In the genomic region with DNA sequence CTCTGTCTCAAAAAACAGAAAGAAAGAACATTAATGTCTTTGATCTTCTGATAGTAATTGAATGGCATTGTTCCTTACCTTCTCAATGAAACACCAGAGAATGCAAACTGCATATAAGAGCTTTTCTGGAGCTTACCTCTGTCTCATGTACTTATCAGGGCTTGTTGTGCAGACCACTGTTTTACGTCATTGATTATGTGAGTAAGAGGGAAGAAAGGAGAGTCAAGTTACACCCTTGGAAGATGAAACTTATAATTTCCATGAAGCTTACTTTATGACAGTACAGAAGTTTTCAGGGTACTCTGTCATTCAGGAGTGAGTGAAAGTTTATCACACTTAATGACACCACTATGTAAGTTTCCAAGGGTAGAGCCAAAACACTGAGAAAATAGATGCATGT, we compare ENCODE assay signal across 33 cellular contexts. TPM values are rescaled to one million over a fixed set of nuclear protein-coding genes. Genes with fewer than 3 reads are reported as not detected.
"Had no signal": no experiment of that assay in that cellular context is flagged by ENCODE, and none has a peak within 500 bp of the region (broad histone marks: within the 10 kb centered on the region; RNA-seq: fewer than 3 reads in every experiment).

No MANE protein-coding gene starts in this region.

- H3K4me1 Mint-ChIP-seq: activated B cell treated with CpG ODN at 0.5 μM for 24 hours; activated T-helper 17 cell treated with anti-CD3 and anti-CD28 coated beads, Interleukin-2, amount 50 U/mL, for 72 hours; T-helper 17 cell had no signal

- H3K27me3 ChIP-seq: body of pancreas, cardiac muscle cell, colonic mucosa, gastroesophageal sphincter had no signal

- H3K9me3 ChIP-seq: body of pancreas, colonic mucosa had no signal

- H3K36me3 Mint-ChIP-seq: activated naive CD8-positive, alpha-beta T cell had no signal

- H3K27ac ChIP-seq: body of pancreas, cardiac muscle cell, colonic mucosa, gastroesophageal sphincter, WERI-Rb-1 had no signal

- H3K27ac Mint-ChIP-seq: activated B cell treated with CpG ODN at 0.5 μM for 24 hours; activated CD8-positive, alpha-beta T cell treated with anti-CD3 and anti-CD28 coated beads for 36 hours; activated naive CD8-positive, alpha-beta T cell; activated T-helper 17 cell treated with anti-CD3 and anti-CD28 coated beads, Interleukin-2, amount 50 U/mL, for 72 hours; T-helper 17 cell; T-helper 2 cell treated with Interferon-gamma antibody and Interleukin-4, amounts not matched to agents 5 μg/mL and 100 μg/mL, for 36 hours had no signal

- H3K4me1 ChIP-seq: body of pancreas, colonic mucosa, gastroesophageal sphincter had no signal

- DNase-seq: activated B cell treated with CpG ODN at 0.5 μM for 24 hours; activated CD4-positive, alpha-beta T cell treated with anti-CD3 and anti-CD28 coated beads for 48 hours; activated CD4-positive, alpha-beta T cell treated with anti-CD3 and anti-CD28 coated beads, Interleukin-2, amount 50 U/mL, for 1 hour; activated CD4-positive, alpha-beta T cell treated with anti-CD3 and anti-CD28 coated beads, Interleukin-2, amount 50 U/mL, for 48 hours; activated CD8-positive, alpha-beta memory T cell treated with anti-CD3 and anti-CD28 coated beads for 24 hours; activated CD8-positive, alpha-beta T cell treated with anti-CD3 and anti-CD28 coated beads for 36 hours; activated effector memory CD4-positive, alpha-beta T cell treated with Interleukin-2 at 50 U/mL for 16 hours; activated gamma-delta T cell treated with Interleukin-2 at 50 U/mL for 16 hours; activated naive CD4-positive, alpha-beta T cell treated with anti-CD3 and anti-CD28 coated beads, Interleukin-2, amount 50 U/mL, for 16 hours; activated naive CD4-positive, alpha-beta T cell treated with Interleukin-2 at 50 U/mL for 16 hours; activated T-cell treated with anti-CD3 and anti-CD28 coated beads, Interleukin-2, amount 50 U/mL, for 4 hours; amygdala; aorta; body of pancreas; central memory CD4-positive, alpha-beta T cell; cerebellar nuclear complex; colonic mucosa; effector CD8-positive, alpha-beta T cell; foreskin melanocyte; T-helper 1 cell; T-helper 17 cell; T1000; WERI-Rb-1 had no signal

- ATAC-seq: activated CD4-positive, CD25-positive, alpha-beta regulatory T cell treated with anti-CD3 and anti-CD28 coated beads, Interleukin-2, amount 50 U/mL, for 24 hours; activated CD8-positive, alpha-beta T cell treated with anti-CD3 and anti-CD28 coated beads for 36 hours; activated T-cell treated with anti-CD3 and anti-CD28 coated beads, Interleukin-2, amount 50 U/mL, for 4 hours; activated T-helper 17 cell treated with anti-CD3 and anti-CD28 coated beads, Interleukin-2, amount 50 U/mL, for 72 hours; body of pancreas; esophagus mucosa; gastroesophageal sphincter; T-helper 17 cell had no signal

- H3K27me3 Mint-ChIP-seq: activated B cell treated with CpG ODN at 0.5 μM for 24 hours; activated T-helper 17 cell treated with anti-CD3 and anti-CD28 coated beads, Interleukin-2, amount 50 U/mL, for 72 hours had no signal

- H3K4me3 Mint-ChIP-seq: activated B cell treated with CpG ODN at 0.5 μM for 24 hours; activated CD8-positive, alpha-beta T cell treated with anti-CD3 and anti-CD28 coated beads for 36 hours; activated naive CD8-positive, alpha-beta T cell; activated T-cell treated with anti-CD3 and anti-CD28 coated beads, Interleukin-2, amount 50 U/mL, for 4 hours; activated T-helper 17 cell treated with anti-CD3 and anti-CD28 coated beads, Interleukin-2, amount 50 U/mL, for 72 hours; T-helper 17 cell; T-helper 2 cell treated with Interferon-gamma antibody and Interleukin-4, amounts not matched to agents 5 μg/mL and 100 μg/mL, for 36 hours had no signal

- H3K4me3 ChIP-seq: body of pancreas, cardiac muscle cell, colonic mucosa, gastroesophageal sphincter had no signal

- H3K36me3 ChIP-seq: cardiac muscle cell, colonic mucosa, WERI-Rb-1 had no signal

RNA-seq across cellular contexts. Expression of a gene that starts 49.0 kb away (rescaled TPM):
- total RNA-seq: activated B cell treated with CpG ODN at 0.5 μM for 24 hours; activated CD8-positive, alpha-beta T cell treated with anti-CD3 and anti-CD28 coated beads for 36 hours; activated T-cell treated with anti-CD3 and anti-CD28 coated beads, Interleukin-2, amount 50 U/mL, for 4 hours; activated T-helper 17 cell treated with anti-CD3 and anti-CD28 coated beads, Interleukin-2, amount 50 U/mL, for 72 hours; aorta; body of pancreas; dermis microvascular lymphatic vessel endothelial cell; endothelial cell of umbilical vein; glomerular endothelial cell; T-helper 17 cell had no signal
- polyA plus RNA-seq: endothelial cell of umbilical vein had no signal
